Comparison of ENCODE assay signal across 21 cellular contexts in genomic region chr20:17844549-17845298, GRCh38.
DNase-seq lines count a peak whose midpoint lies in the region; ATAC-seq and TF ChIP-seq lines count a peak whose summit lies in the region.
"Had no signal": no experiment of that assay in that cellular context is flagged by ENCODE, and none has a peak within 500 bp of the region (broad histone marks: within the 10 kb centered on the region; RNA-seq: fewer than 3 reads in every experiment).

No MANE protein-coding gene starts in this region.

- no peaks in the 10 kb centered on the region for H3K36me3 Mint-ChIP-seq in MCF 10A (ENCODE audit: insufficient read depth, unreplicated experiment)
- no peaks in the 10 kb centered on the region for H3K36me3 Mint-ChIP-seq in central memory CD8-positive, alpha-beta T cell (ENCODE audit: insufficient read depth)
- H3K36me3 Mint-ChIP-seq in endothelial cell (ENCODE audit: low read depth, unreplicated experiment): no peaks in the 10 kb centered on the region
- H3K36me3 Mint-ChIP-seq: memory B cell had no signal

- H3K4me3 ChIP-seq in mammary epithelial cell (replicated peaks in 1 of 3; ENCODE audit: insufficient read depth in 1 of 3, low read depth in 2 of 3, low read length in 3 of 3) (no peak overlapping the region), skeletal muscle tissue (ENCODE audit: low read length in 3 of 3) (no peak overlapping the region)
- H3K4me3 ChIP-seq: spleen, vagina had no signal

- TF ChIP-seq RAD21 in Ishikawa (IDR thresholded peaks at IDR 0.05; ENCODE audit: low read depth): no peak

- no TSS peak for BruUV-seq in MCF 10A (replicated peaks; lab: Mats Ljungman, UMichigan)
- BruUV-seq in mammary epithelial cell (replicated peaks; lab: Mats Ljungman, UMichigan): no TSS peak

- TF ChIP-seq EP300 in Ishikawa (IDR thresholded peaks at IDR 0.05; ENCODE audit: borderline replicate concordance): no peak

- POLR2A ChIA-PET in MCF 10A (lab: Yijun Ruan, JAX): interaction anchor here (0.7 to 3.6 kb wide), 3 partner anchors 11 to 1236 kb away, joined by 4 to 30 read pairs (median 18); partner anchors contain the start of gene RRBP1

- H3K27ac ChIP-seq in mammary epithelial cell (ENCODE audit: insufficient read depth, low read depth, low read length) (no peak overlapping the region), skeletal muscle tissue (ENCODE audit: low read depth, low read length) (peak overlapping the region; percentile 77)

- in situ Hi-C loops in mammary epithelial cell (cut with MboI; ENCODE audit: low sequenced_read_pairs in 2 of 2): no loop called here

- H3K4me1 Mint-ChIP-seq in MCF 10A (ENCODE audit: insufficient read depth, unreplicated experiment) (peaks cover 66% of the 10 kb centered on the region), endothelial cell (ENCODE audit: unreplicated experiment) (peaks cover 4% of the 10 kb centered on the region)
- H3K4me1 Mint-ChIP-seq in central memory CD8-positive, alpha-beta T cell: peaks cover 26% of the 10 kb centered on the region

- H3K9ac ChIP-seq in mammary epithelial cell (ENCODE audit: insufficient read depth, low read length) (no peak overlapping the region), skeletal muscle tissue (ENCODE audit: low read depth in 1 of 3, low read length in 3 of 3) (no peak overlapping the region)

- H3K27me3 ChIP-seq in mammary epithelial cell (ENCODE audit: insufficient read depth, low read length) (no peaks in the 10 kb centered on the region), skeletal muscle tissue (ENCODE audit: control insufficient read depth in 3 of 3, insufficient read depth in 3 of 3, low read length in 3 of 3) (no peaks in the 10 kb centered on the region)
- H3K27me3 ChIP-seq: spleen, vagina had no signal

- DNase-seq in MCF 10A (ENCODE audit: unreplicated experiment): no peak
- DNase-seq in mammary epithelial cell: no peak
- DNase-seq in central memory CD8-positive, alpha-beta T cell (ENCODE audit: low spot score in 2 of 2): no peak
- no peak for DNase-seq in endothelial cell (ENCODE audit: low spot score)
- DNase-seq: activated CD4-positive, alpha-beta T cell treated with anti-CD3 and anti-CD28 coated beads for 4 hours; activated gamma-delta T cell; glutamatergic neuron; kidney glomerular epithelial cell; NCI-H1694 treated with DMSO at 0.1 percent for 48 hours; occipital lobe; OCI-M1; Right ventricle myocardium superior; spleen; stimulated activated CD4-positive, alpha-beta T cell treated with anti-CD3 and anti-CD28 coated beads, Interleukin-4, amount 100 ng/mL, for 1 hour; stimulated activated naive CD4-positive, alpha-beta T cell had no signal

- no peaks in the 10 kb centered on the region for H3K36me3 ChIP-seq in mammary epithelial cell (ENCODE audit: insufficient read depth, low read length)
- no peaks in the 10 kb centered on the region for H3K36me3 ChIP-seq in skeletal muscle tissue (ENCODE audit: control insufficient read depth in 3 of 3, insufficient read depth in 3 of 3, low read length in 3 of 3)
- H3K36me3 ChIP-seq: spleen, thoracic aorta, vagina had no signal

- no peak overlapping the region for H2AFZ ChIP-seq in mammary epithelial cell (ENCODE audit: low read depth, low read length)

- whole genome bisulfite sequencing in mammary epithelial cell (ENCODE audit: low coverage, missing lambda C conversion rate): 93% methylated on average over 7 of the region's 7 CpGs

- CTCF ChIA-PET in MCF 10A (lab: Yijun Ruan, JAX): interaction anchor here (0.8 to 1.9 kb wide), 4 partner anchors 8 to 339 kb away, joined by 3 to 7 read pairs (median 4); no protein-coding TSS in a partner anchor
- CTCF ChIA-PET in mammary epithelial cell (lab: Charles Lee; ENCODE audit: low non-redundant PET): no interaction called here

- no peak for TF ChIP-seq CTCF in MCF 10A (IDR thresholded peaks at IDR 0.05; ENCODE audit: unreplicated experiment)
- no peak for TF ChIP-seq CTCF in mammary epithelial cell (conservative IDR thresholded peaks at IDR 0.05 in 1 of 2, IDR thresholded peaks at IDR 0.05 in 1 of 2; ENCODE audit: extremely low read depth in 1 of 2, insufficient read depth in 1 of 2, low read depth in 1 of 2, low read length in 2 of 2)
- no peak for TF ChIP-seq CTCF in endothelial cell (IDR thresholded peaks at IDR 0.05; ENCODE audit: unreplicated experiment)

- no peak overlapping the region for H3K4me2 ChIP-seq in mammary epithelial cell (ENCODE audit: insufficient read depth, low read depth, low read length)

- H3K9me3 Mint-ChIP-seq in MCF 10A (ENCODE audit: unreplicated experiment) (peaks cover 7% of the 10 kb centered on the region), endothelial cell (ENCODE audit: unreplicated experiment) (no peaks in the 10 kb centered on the region)
- no peaks in the 10 kb centered on the region for H3K9me3 Mint-ChIP-seq in central memory CD8-positive, alpha-beta T cell

- H3K27ac Mint-ChIP-seq in MCF 10A (ENCODE audit: low read depth, unreplicated experiment): peak overlapping the region; percentile 93
- H3K27ac Mint-ChIP-seq in central memory CD8-positive, alpha-beta T cell (ENCODE audit: low read depth): peak overlapping the region; percentile 92
- H3K27ac Mint-ChIP-seq in endothelial cell (ENCODE audit: unreplicated experiment): no peak overlapping the region
- H3K27ac Mint-ChIP-seq: memory B cell had no signal

- H3K4me3 Mint-ChIP-seq in MCF 10A (ENCODE audit: unreplicated experiment): no peak overlapping the region
- no peak overlapping the region for H3K4me3 Mint-ChIP-seq in central memory CD8-positive, alpha-beta T cell
- H3K4me3 Mint-ChIP-seq in endothelial cell (ENCODE audit: unreplicated experiment): no peak overlapping the region
- H3K4me3 Mint-ChIP-seq: memory B cell had no signal

- H3K4me1 ChIP-seq in mammary epithelial cell (ENCODE audit: insufficient read depth, low read length): peaks cover 61% of the 10 kb centered on the region
- H3K4me1 ChIP-seq in skeletal muscle tissue (ENCODE audit: control insufficient read depth in 3 of 3, insufficient read depth in 3 of 3, low read length in 3 of 3): peaks cover 23 to 28% (median 26%) of the 10 kb centered on the region in 3 donors

- intact Hi-C loops in MCF 10A (cut with micrococcal nuclease): no loop called here
- intact Hi-C loops in mammary epithelial cell (cut with micrococcal nuclease): no loop called here

- H3K27me3 Mint-ChIP-seq in MCF 10A (ENCODE audit: insufficient read depth, unreplicated experiment): no peaks in the 10 kb centered on the region
- no peaks in the 10 kb centered on the region for H3K27me3 Mint-ChIP-seq in central memory CD8-positive, alpha-beta T cell
- peaks cover 2% of the 10 kb centered on the region for H3K27me3 Mint-ChIP-seq in endothelial cell (ENCODE audit: unreplicated experiment)

- H4K20me1 ChIP-seq in mammary epithelial cell (ENCODE audit: insufficient read depth, low read length): no peaks in the 10 kb centered on the region

- H3K79me2 ChIP-seq in mammary epithelial cell (ENCODE audit: insufficient read depth, low read length): peaks cover 65% of the 10 kb centered on the region

- H3K9me3 ChIP-seq in mammary epithelial cell (replicated peaks; ENCODE audit: insufficient read depth, low read length): peaks cover 9% of the 10 kb centered on the region
- peaks cover 0 to 5% (median 4%) of the 10 kb centered on the region in 3 donors for H3K9me3 ChIP-seq in skeletal muscle tissue (ENCODE audit: control insufficient read depth in 3 of 3, low read length in 3 of 3)
- H3K9me3 ChIP-seq: thoracic aorta, vagina had no signal

- dilution Hi-C loops in mammary epithelial cell (cut with HindIII; ENCODE audit: low sequenced_read_pairs): no loop called here

- ATAC-seq in central memory CD8-positive, alpha-beta T cell (replicated peaks; ENCODE audit: extremely low read depth, poor library complexity, severe bottlenecking): no peak
- ATAC-seq in GM19463 (IDR thresholded peaks at IDR 0.05; ENCODE audit: unreplicated experiment): no peak

TF ChIP-seq in Ishikawa, 13 proteins besides CTCF, POLR2A, EP300 and RAD21:
- peak; percentile 94 for TF ChIP-seq CEBPB (IDR thresholded peaks at IDR 0.05)
- TF ChIP-seq CREB1 (IDR thresholded peaks at IDR 0.05; ENCODE audit: low read depth): no peak
